33 cellular contexts compared by ENCODE assay signal in genomic region chr7:46197833-46198540, GRCh38.
"Had no signal": no experiment of that assay in that cellular context is flagged by ENCODE, and none has a peak within 500 bp of the region (broad histone marks: within the 10 kb centered on the region; RNA-seq: fewer than 3 reads in every experiment).

No MANE protein-coding gene starts in this region.

- H3K36me3 ChIP-seq: ascending aorta, breast epithelium, SJSA1 had no signal

- H3K4me1 ChIP-seq: ascending aorta, body of pancreas, breast epithelium had no signal

- H3K27me3 ChIP-seq: ascending aorta, body of pancreas, breast epithelium, SJSA1 had no signal

- H3K4me3 ChIP-seq: ascending aorta, body of pancreas, breast epithelium, SJSA1 had no signal

- ATAC-seq: activated T-cell treated with anti-CD3 and anti-CD28 coated beads, Interleukin-2, amount 50 U/mL, for 72 hours; body of pancreas; Panc1; SK-N-SH treated with all-trans-retinoic acid at 6 μM for 48 hours had no signal

- H3K9ac ChIP-seq: KMS-11 had no signal

- DNase-seq: activated B cell treated with CpG ODN at 0.5 μM for 24 hours; activated CD4-positive, alpha-beta memory T cell treated with anti-CD3 and anti-CD28 coated beads for 36 hours; activated CD4-positive, alpha-beta T cell treated with anti-CD3 and anti-CD28 coated beads for 4 hours; activated CD4-positive, alpha-beta T cell treated with anti-CD3 and anti-CD28 coated beads, Interleukin-2, amount 50 U/mL, for 1 hour; activated CD4-positive, CD25-positive, alpha-beta regulatory T cell treated with anti-CD3 and anti-CD28 coated beads, Interleukin-2, amount 50 U/mL, for 72 hours; activated CD8-positive, alpha-beta memory T cell treated with anti-CD3 and anti-CD28 coated beads, Interleukin-2, amount 50 U/mL, for 4 hours; activated gamma-delta T cell; activated naive CD4-positive, alpha-beta T cell treated with Interleukin-2 at 50 U/mL for 16 hours; activated naive CD8-positive, alpha-beta T cell treated with anti-CD3 and anti-CD28 coated beads, Interleukin-2, amount 10 ng/mL, durations not matched to agents 7 days and 5 days; activated T-cell treated with anti-CD3 and anti-CD28 coated beads for 4 hours; activated T-cell treated with anti-CD3 and anti-CD28 coated beads, Interleukin-2, amount 50 U/mL, for 72 hours; amygdala; body of pancreas; MM.1S; MV-4-11; NCI-H1092; NCI-H146; NCI-H187; NCI-H2029 treated with DMSO at 0.1 percent for 48 hours; NCI-H2107; NCI-H2171; NCI-H524 treated with DMSO at 0.1 percent for 48 hours; SHP77 treated with DMSO at 0.1 percent for 48 hours; T-helper 1 cell; T-helper 2 cell; T-helper 9 cell had no signal

- H3K27ac ChIP-seq: ascending aorta, body of pancreas, breast epithelium, KMS-11, SJSA1, VCaP had no signal

- H3K9me3 ChIP-seq: ascending aorta, body of pancreas, breast epithelium, SJSA1 had no signal
